Comparison of ENCODE assay signal across 8 cellular contexts in the genomic region with DNA sequence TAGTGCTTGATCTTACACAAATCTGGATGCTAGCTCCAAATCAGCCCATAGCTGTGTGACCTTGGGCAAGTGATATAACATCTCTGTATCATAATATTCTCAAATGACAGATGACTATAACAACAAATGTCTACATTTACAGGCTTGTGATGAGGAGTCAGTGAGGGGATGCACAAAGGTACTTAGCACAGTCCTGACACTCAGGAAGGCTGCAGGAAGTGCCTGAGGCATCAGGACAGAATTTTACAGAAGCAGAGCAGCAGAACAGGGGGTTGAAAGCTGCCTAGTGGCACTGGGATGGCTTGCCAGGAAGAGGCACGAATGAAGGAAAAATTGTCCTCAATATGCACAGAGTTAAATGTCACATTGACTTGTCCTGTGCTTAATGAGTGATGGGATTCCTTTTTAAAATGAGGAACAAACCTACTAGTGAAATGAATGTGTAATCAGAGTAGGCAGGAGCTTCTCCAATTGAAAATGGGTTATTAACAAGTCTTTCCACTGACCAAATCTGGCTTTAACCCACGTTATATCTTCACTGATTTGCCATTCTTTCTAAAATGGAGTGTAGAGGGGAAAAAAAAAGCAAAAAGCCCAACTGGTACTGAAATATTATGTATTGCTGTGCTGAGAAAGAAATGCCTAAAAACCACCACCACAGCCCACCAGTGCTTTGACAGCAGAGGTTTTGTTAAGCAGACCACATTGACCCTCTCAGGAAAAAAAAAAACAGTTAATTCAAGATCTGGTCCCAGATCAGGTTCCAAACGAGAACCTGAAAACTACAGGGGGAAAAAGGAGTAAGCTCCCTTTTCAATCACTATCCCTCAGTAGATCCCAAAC. TPM values are rescaled to one million over a fixed set of nuclear protein-coding genes. Genes with fewer than 3 reads are reported as not detected.
DNase-seq lines count a peak whose midpoint lies in the region; ATAC-seq and TF ChIP-seq lines count a peak whose summit lies in the region.

No MANE protein-coding gene starts in this region.

- peaks cover 85% of the 10 kb centered on the region for H3K36me3 Mint-ChIP-seq in activated B cell treated with CpG ODN at 0.5 μM for 24 hours (ENCODE audit: low read depth)

- ATAC-seq in GM18502 (IDR thresholded peaks at IDR 0.05; ENCODE audit: poor library complexity, unreplicated experiment), result peak; percentile 34
- peak; percentile 32 for ATAC-seq in HG02798 (IDR thresholded peaks at IDR 0.05; ENCODE audit: poor library complexity, unreplicated experiment)
- peak; percentile 62 for ATAC-seq in activated B cell treated with CpG ODN at 0.5 μM for 24 hours (ENCODE audit: low read depth)
- ATAC-seq in lung (ENCODE audit: insufficient read depth, low FRiP score), result no peak
- no peak for ATAC-seq in GM18498 (IDR thresholded peaks at IDR 0.05; ENCODE audit: unreplicated experiment)
- no peak for ATAC-seq in GM18505 (IDR thresholded peaks at IDR 0.05; ENCODE audit: unreplicated experiment)

- H3K9me3 Mint-ChIP-seq in activated B cell treated with CpG ODN at 0.5 μM for 24 hours, result no peaks in the 10 kb centered on the region

- WGBS in lung, 2 donors, result 23 to 26% methylated on average over 3 of the region's 3 CpGs

- peak overlapping the region; percentile 74 for H3K27ac Mint-ChIP-seq in activated B cell treated with CpG ODN at 0.5 μM for 24 hours

- H3K27me3 ChIP-seq in lung (ENCODE audit: control insufficient read depth, insufficient read depth), result no peaks in the 10 kb centered on the region

- no peaks in the 10 kb centered on the region for H3K27me3 Mint-ChIP-seq in activated B cell treated with CpG ODN at 0.5 μM for 24 hours

- TF ChIP-seq POLR2A in GM18505 (IDR thresholded peaks at IDR 0.05; ENCODE audit: borderline replicate concordance, extremely low read depth, insufficient read depth, insufficient read length), result no peak

- H3K4me3 Mint-ChIP-seq in activated B cell treated with CpG ODN at 0.5 μM for 24 hours, result peak overlapping the region; percentile 73

- peak overlapping the region; percentile 74 to 82 for H3K27ac ChIP-seq in lung (ENCODE audit: low read depth in 1 of 2, low read length in 1 of 2)

- POLR2A ChIA-PET in activated B cell treated with CpG ODN at 0.5 μM for 24 hours (lab: Charles Lee), result interaction anchor here (0.6 to 7.7 kb wide), 23 partner anchors 10 to 436 kb away, joined by 3 to 170 read pairs (median 4); a partner anchor contains a TSS

- peaks cover 6 to 46% of the 10 kb centered on the region in 2 donors for H3K4me1 ChIP-seq in lung (ENCODE audit: control insufficient read depth in 2 of 2, insufficient read depth in 2 of 2, low read length in 2 of 2)

- CTCF ChIA-PET in activated B cell treated with CpG ODN at 0.5 μM for 24 hours (lab: Charles Lee), result interaction anchor here (0.7 to 3.0 kb wide), 4 partner anchors 10 to 436 kb away, joined by 3 to 13 read pairs (median 7); a partner anchor contains a TSS

- intact Hi-C loops in activated B cell treated with CpG ODN at 0.5 μM for 24 hours (cut with micrococcal nuclease), result loop anchor here (1.0 to 2.0 kb wide), 2 partner anchors 10 to 255 kb away; no protein-coding TSS in a partner anchor

- DNase-seq in activated B cell treated with CpG ODN at 0.5 μM for 24 hours, result no peak
- DNase-seq in lung (ENCODE audit: low spot score), result no peak
- DNase-seq in amniotic stem cell (lab: John Stamatoyannopoulos, UW), result no peak
- DNase-seq in SK-N-DZ (ENCODE audit: low spot score), result no peak

- no peaks in the 10 kb centered on the region for H3K36me3 ChIP-seq in lung (ENCODE audit: control insufficient read depth in 2 of 2, insufficient read depth in 2 of 2, low read length in 2 of 2)

- H3K9me3 ChIP-seq in lung (ENCODE audit: control insufficient read depth in 2 of 2, insufficient read depth in 1 of 2, low read length in 1 of 2), result no peaks in the 10 kb centered on the region

- peaks cover 94% of the 10 kb centered on the region for H3K4me1 Mint-ChIP-seq in activated B cell treated with CpG ODN at 0.5 μM for 24 hours

- no peak overlapping the region for H3K4me3 ChIP-seq in lung

- TF ChIP-seq CTCF in activated B cell treated with CpG ODN at 0.5 μM for 24 hours (IDR thresholded peaks at IDR 0.05) (no peak), lung (IDR thresholded peaks at IDR 0.05; ENCODE audit: control extremely low read depth, extremely low read depth) (no peak)

RNA-seq across cellular contexts. Expression of a gene that starts 11.6 kb away (rescaled TPM):
- total RNA-seq in activated B cell treated with CpG ODN at 0.5 μM for 24 hours (423 and 429 TPM in 2 replicates), lung (100 to 1,000 TPM; 128 to 147 TPM)
- 10 to 100 TPM; 38.4 to 50.9 TPM for polyA plus RNA-seq in lung
- polyA plus RNA-seq in SK-N-DZ (2014; cell fraction: cytosol; rRNA removed), result 7.6 and 11.3 TPM in 2 replicates
- polyA plus RNA-seq in SK-N-DZ (2014; cell fraction: nucleus; rRNA removed), result 8.0 and 12.6 TPM in 2 replicates

Comparison
In these comparisons a context has a peak if more than half of its experiments do, and no peak if none do; other contexts are left out.
1. ATAC-seq: peak in GM18502 (single experiment), HG02798 (single experiment) and activated B cell treated with CpG ODN at 0.5 μM for 24 hours (single experiment); none in lung (single experiment), GM18498 (single experiment) and GM18505 (single experiment).